Comparison of ENCODE assay signal across 23 cellular contexts in genomic region chr3:114666613-114667012, GRCh38.
"Had no signal": no experiment of that assay in that cellular context is flagged by ENCODE, and none has a peak within 500 bp of the region (broad histone marks: within the 10 kb centered on the region; RNA-seq: fewer than 3 reads in every experiment).

No MANE protein-coding gene starts in this region.

- ATAC-seq: activated CD4-positive, CD25-positive, alpha-beta regulatory T cell treated with anti-CD3 and anti-CD28 coated beads, Interleukin-2, amount 50 U/mL, for 24 hours; activated CD8-positive, alpha-beta T cell treated with anti-CD3 and anti-CD28 coated beads, Interleukin-2, amount 10 ng/mL, durations not matched to agents 7 days and 5 days; natural killer cell; SK-N-SH treated with all-trans-retinoic acid at 6 μM for 48 hours; T-cell had no signal

- H3K36me3 Mint-ChIP-seq: natural killer cell had no signal

- FAIRE-seq: kidney had no signal

- H3K9me3 ChIP-seq: esophagus squamous epithelium, tibial artery had no signal

- H3K27ac Mint-ChIP-seq: activated CD4-positive, alpha-beta T cell treated with anti-CD3 and anti-CD28 coated beads, Interleukin-2, amount 10 ng/mL, durations not matched to agents 7 days and 5 days; activated CD8-positive, alpha-beta T cell treated with anti-CD3 and anti-CD28 coated beads, Interleukin-2, amount 10 ng/mL, durations not matched to agents 7 days and 5 days; activated naive CD4-positive, alpha-beta T cell treated with anti-CD3 and anti-CD28 coated beads for 36 hours; activated T-cell treated with anti-CD3 and anti-CD28 coated beads, Interleukin-2, amount 50 U/mL, for 24 hours; natural killer cell; T-cell had no signal

- H3K4me3 Mint-ChIP-seq: activated CD4-positive, alpha-beta T cell treated with anti-CD3 and anti-CD28 coated beads, Interleukin-2, amount 10 ng/mL, durations not matched to agents 7 days and 5 days; activated CD8-positive, alpha-beta T cell treated with anti-CD3 and anti-CD28 coated beads, Interleukin-2, amount 10 ng/mL, durations not matched to agents 7 days and 5 days; activated naive CD4-positive, alpha-beta T cell treated with anti-CD3 and anti-CD28 coated beads for 36 hours; activated T-cell treated with anti-CD3 and anti-CD28 coated beads, Interleukin-2, amount 50 U/mL, for 24 hours; brain; central memory CD8-positive, alpha-beta T cell; natural killer cell; T-cell had no signal

- H3K9me3 Mint-ChIP-seq: central memory CD8-positive, alpha-beta T cell; natural killer cell had no signal

- H3K27me3 ChIP-seq: esophagus squamous epithelium, tibial artery had no signal

- H3K27me3 Mint-ChIP-seq: activated CD4-positive, alpha-beta T cell treated with anti-CD3 and anti-CD28 coated beads, Interleukin-2, amount 10 ng/mL, durations not matched to agents 7 days and 5 days; activated T-cell treated with anti-CD3 and anti-CD28 coated beads, Interleukin-2, amount 50 U/mL, for 24 hours; brain; central memory CD8-positive, alpha-beta T cell; T-cell had no signal

- H3K36me3 ChIP-seq: esophagus squamous epithelium, tibial artery had no signal

- H3K4me3 ChIP-seq: esophagus squamous epithelium, tibial artery had no signal

- H3K27ac ChIP-seq: esophagus squamous epithelium, tibial artery had no signal

- H3K4me1 Mint-ChIP-seq: activated CD4-positive, alpha-beta T cell treated with anti-CD3 and anti-CD28 coated beads, Interleukin-2, amount 10 ng/mL, durations not matched to agents 7 days and 5 days; T-cell had no signal

- H3K4me1 ChIP-seq: esophagus squamous epithelium had no signal

- DNase-seq: activated CD4-positive, alpha-beta T cell treated with anti-CD3 and anti-CD28 coated beads, Interleukin-2, amount 10 ng/mL, durations not matched to agents 7 days and 5 days; activated CD8-positive, alpha-beta T cell treated with anti-CD3 and anti-CD28 coated beads, Interleukin-2, amount 10 ng/mL, durations not matched to agents 7 days and 5 days; activated naive CD4-positive, alpha-beta T cell treated with anti-CD3 and anti-CD28 coated beads for 36 hours; activated T-cell treated with anti-CD3 and anti-CD28 coated beads, Interleukin-2, amount 50 U/mL, for 24 hours; cortex of kidney; effector CD8-positive, alpha-beta T cell; esophagus squamous epithelium; foreskin fibroblast; glutamatergic neuron; kidney; mesendoderm; natural killer cell; stimulated activated CD4-positive, alpha-beta T cell treated with anti-CD3 and anti-CD28 coated beads, Interleukin-12 subunit alpha, Interleukin-12 subunit beta, amount 100 ng/mL, for 4 hours; stimulated activated CD4-positive, alpha-beta T cell treated with anti-CD3 and anti-CD28 coated beads, Interleukin-1b, Interleukin-23, amount 100 ng/mL, for 48 hours; stimulated activated CD8-positive, alpha-beta memory T cell treated with anti-CD3 and anti-CD28 coated beads, Interleukin-4, amount 100 ng/mL, for 48 hours; stimulated activated naive CD4-positive, alpha-beta T cell; T-cell; T1000; tibial artery had no signal
